ENCODE assay signal across 9 cellular contexts in the genomic region with DNA sequence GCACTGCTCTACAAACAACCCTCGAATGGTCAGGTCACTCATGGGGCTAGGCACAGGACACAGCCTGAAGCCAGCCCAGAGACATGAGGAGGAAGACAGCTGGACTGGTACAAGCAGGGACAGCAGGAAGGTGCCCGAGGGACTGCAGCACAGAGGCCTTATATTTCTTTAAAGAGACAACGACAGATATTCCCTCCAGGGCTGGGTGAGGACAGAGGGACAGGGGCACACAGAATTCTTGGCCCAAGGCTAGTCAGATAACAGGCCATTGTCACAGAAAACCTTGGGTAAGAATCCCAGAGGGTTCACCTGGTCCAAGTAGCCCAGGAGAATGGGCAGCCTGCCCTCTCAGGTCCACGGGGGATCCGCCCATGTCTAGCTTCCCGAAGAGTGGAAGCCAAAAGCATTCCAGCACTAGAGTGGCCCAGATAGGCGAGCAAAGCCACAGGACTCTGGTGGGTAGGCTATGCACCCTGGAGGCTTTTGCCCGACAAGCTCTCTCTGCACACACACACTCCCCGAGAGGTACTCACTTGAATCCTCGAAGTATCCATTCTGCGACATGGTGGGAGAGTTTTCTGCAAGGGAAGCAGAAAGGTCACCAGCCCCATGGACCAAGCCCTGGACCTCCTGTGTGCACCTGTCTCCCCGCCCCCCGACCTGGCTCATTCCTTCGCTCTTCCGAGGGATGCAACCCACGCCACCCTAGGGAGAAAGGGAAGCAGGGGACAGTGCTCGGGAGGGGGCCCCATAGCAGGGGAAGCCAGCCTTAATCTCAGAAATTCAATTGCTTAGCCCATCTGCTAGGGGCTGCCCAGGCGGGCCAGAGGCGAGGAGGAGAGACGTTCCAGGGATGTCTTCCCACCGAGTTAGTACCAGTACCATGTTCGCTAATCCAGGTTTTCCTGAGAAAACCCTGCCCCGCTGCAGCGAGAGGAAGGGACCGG. TPM values are rescaled to one million over a fixed set of nuclear protein-coding genes. Genes with fewer than 3 reads are reported as not detected.
A peak's percentile ranks its signal among the peaks of the same experiment; 100 is the strongest.
DNase-seq lines count a peak whose midpoint lies in the region; ATAC-seq and TF ChIP-seq lines count a peak whose summit lies in the region.
"Had no signal": no experiment of that assay in that cellular context is flagged by ENCODE, and none has a peak within 500 bp of the region (broad histone marks: within the 10 kb centered on the region; RNA-seq: fewer than 3 reads in every experiment).

No MANE protein-coding gene starts in this region.

- no peaks in the 10 kb centered on the region for H3K9me2 ChIP-seq in PC-3 (replicated peaks; ENCODE audit: low read length)

- H3K4me3 ChIP-seq in PC-3 (ENCODE audit: low read length) (peak overlapping the region; percentile 92; the same call in 1 of the 2 replicates), esophagus squamous epithelium (peak overlapping the region; percentile 58 to 93 (median 80)), psoas muscle (peak overlapping the region; percentile 84)
- H3K4me3 ChIP-seq: lung had no signal

- no peak overlapping the region for H2AFZ ChIP-seq in PC-3 (ENCODE audit: low read length)

- no peaks in the 10 kb centered on the region for H4K20me1 ChIP-seq in PC-3 (ENCODE audit: low read length)

- CTCF ChIA-PET in PC-3 (lab: Charles Lee): no interaction called here

- TF ChIP-seq POLR2A in esophagus squamous epithelium (IDR thresholded peaks at IDR 0.05): no peak

- peaks cover 49% of the 10 kb centered on the region for H3K27me3 Mint-ChIP-seq in activated CD4-positive, alpha-beta T cell treated with anti-CD3 and anti-CD28 coated beads, Interleukin-2, amount 10 ng/mL, durations not matched to agents 24 days and 14 days

- DNase-seq in activated CD4-positive, alpha-beta T cell treated with anti-CD3 and anti-CD28 coated beads, Interleukin-2, amount 10 ng/mL, durations not matched to agents 24 days and 14 days: no peak
- DNase-seq in activated CD4-positive, alpha-beta T cell treated with anti-CD3 and anti-CD28 coated beads, Interleukin-2, amount 50 U/mL, for 48 hours: no peak
- DNase-seq in PC-3 (no peak), esophagus squamous epithelium (lab: John Stamatoyannopoulos, UW) (no peak), psoas muscle (no peak), ACHN (no peak), NCI-H345 (lab: John Stamatoyannopoulos, UW) (no peak), posterior cingulate gyrus (no peak)

- BruUV-seq in PC-3 (replicated peaks; lab: Mats Ljungman, UMichigan): TSS peak; percentile 39

- POLR2A ChIA-PET in PC-3 (lab: Charles Lee; ENCODE audit: unreplicated experiment): no interaction called here

- H3K9me3 Mint-ChIP-seq in activated CD4-positive, alpha-beta T cell treated with anti-CD3 and anti-CD28 coated beads, Interleukin-2, amount 10 ng/mL, durations not matched to agents 24 days and 14 days: no peaks in the 10 kb centered on the region

- 20 to 60% methylated on average over 2 to 11 of the region's 25 CpGs for WGBS in esophagus squamous epithelium, 2 donors
- WGBS in psoas muscle, 3 donors: 56 to 69% (median 58%) methylated on average over 24 to 25 of the region's 25 CpGs

- ATAC-seq in PC-3 (no peak), psoas muscle (no peak)

- H3K27ac ChIP-seq in PC-3 (ENCODE audit: low read length) (no peak overlapping the region), esophagus squamous epithelium (no peak overlapping the region), psoas muscle (no peak overlapping the region)

- H3K27ac Mint-ChIP-seq in activated CD4-positive, alpha-beta T cell treated with anti-CD3 and anti-CD28 coated beads, Interleukin-2, amount 10 ng/mL, durations not matched to agents 24 days and 14 days: no peak overlapping the region

- in situ Hi-C loops in ACHN (cut with HindIII; ENCODE audit: low pct_ligation_motif_present, low pct_unique_long_range_greater_than_20kb, low sequenced_read_pairs): no loop called here

- H3K27me3 ChIP-seq in PC-3 (ENCODE audit: low read length): no peaks in the 10 kb centered on the region
- peaks cover 0 to 75% (median 0%) of the 10 kb centered on the region in 4 donors for H3K27me3 ChIP-seq in esophagus squamous epithelium
- peaks cover 0 to 42% (median 28%) of the 10 kb centered on the region in 3 donors for H3K27me3 ChIP-seq in psoas muscle (ENCODE audit: insufficient read depth in 3 of 3, low read length in 2 of 3)

- peak overlapping the region; percentile 81 for H3K4me3 Mint-ChIP-seq in activated CD4-positive, alpha-beta T cell treated with anti-CD3 and anti-CD28 coated beads, Interleukin-2, amount 10 ng/mL, durations not matched to agents 24 days and 14 days

- H3K4me2 ChIP-seq in PC-3 (ENCODE audit: low read length): peak overlapping the region; percentile 98

- H3K79me2 ChIP-seq in PC-3 (ENCODE audit: low read length): 0 out of 2 replicates have a peak, but pooled peaks cover 9% of the 10 kb centered on the region

- H3K4me1 Mint-ChIP-seq in activated CD4-positive, alpha-beta T cell treated with anti-CD3 and anti-CD28 coated beads, Interleukin-2, amount 10 ng/mL, durations not matched to agents 24 days and 14 days: peaks cover 8% of the 10 kb centered on the region

- H3K36me3 Mint-ChIP-seq in activated CD4-positive, alpha-beta T cell treated with anti-CD3 and anti-CD28 coated beads, Interleukin-2, amount 10 ng/mL, durations not matched to agents 24 days and 14 days (ENCODE audit: low read depth): no peaks in the 10 kb centered on the region

- intact Hi-C loops in activated CD4-positive, alpha-beta T cell treated with anti-CD3 and anti-CD28 coated beads, Interleukin-2, amount 10 ng/mL, durations not matched to agents 24 days and 14 days (cut with micrococcal nuclease): no loop called here
- intact Hi-C loops in PC-3 (cut with micrococcal nuclease): no loop called here
- intact Hi-C loops in esophagus squamous epithelium (cut with DNase I): no loop called here
- intact Hi-C loops in psoas muscle (cut with DNase I): no loop called here
- intact Hi-C loops in posterior cingulate gyrus (cut with DNase I): no loop called here

- no peaks in the 10 kb centered on the region for H3K9me3 ChIP-seq in PC-3 (ENCODE audit: low read length)
- H3K9me3 ChIP-seq in esophagus squamous epithelium: no peaks in the 10 kb centered on the region
- H3K9me3 ChIP-seq in psoas muscle: no peaks in the 10 kb centered on the region

- H3F3A ChIP-seq in PC-3 (ENCODE audit: low read length, unreplicated experiment): no peaks in the 10 kb centered on the region

- TF ChIP-seq CTCF in PC-3 (conservative IDR thresholded peaks at IDR 0.05; ENCODE audit: low read depth, low read length): no peak
- no peak for TF ChIP-seq CTCF in esophagus squamous epithelium (IDR thresholded peaks at IDR 0.05)
- no peak for TF ChIP-seq CTCF in psoas muscle (IDR thresholded peaks at IDR 0.05)

- peaks cover 5% of the 10 kb centered on the region; the same call in 1 of the 2 replicates for H3K36me3 ChIP-seq in PC-3 (ENCODE audit: low read depth, low read length)
- H3K36me3 ChIP-seq in esophagus squamous epithelium: peaks cover 0 to 11% (median 0%) of the 10 kb centered on the region in 3 donors
- no peaks in the 10 kb centered on the region for H3K36me3 ChIP-seq in psoas muscle (ENCODE audit: insufficient read depth in 1 of 2, low read depth in 1 of 2)

- H3K9ac ChIP-seq in PC-3 (ENCODE audit: low read length): no peak overlapping the region

- H3K4me1 ChIP-seq in PC-3 (ENCODE audit: insufficient read depth, low read length) (peaks cover 39% of the 10 kb centered on the region), esophagus squamous epithelium (peaks cover 23 to 62% (median 37%) of the 10 kb centered on the region in 3 donors), psoas muscle (peaks cover 6% of the 10 kb centered on the region)

RNA-seq across cellular contexts. Expression of a gene that starts 1.7 kb away (rescaled TPM):
- 1.9 and 2.4 TPM in 2 replicates for total RNA-seq in activated CD4-positive, alpha-beta T cell treated with anti-CD3 and anti-CD28 coated beads, Interleukin-2, amount 10 ng/mL, durations not matched to agents 24 days and 14 days
- 23.7 and 26.8 TPM in 2 replicates for total RNA-seq in PC-3 (2014; rRNA removed)
- 10 to 100 TPM in 3 of 4 donors, 1 to 10 TPM in 1; 7.2 to 24.7 (median 17.7) TPM for total RNA-seq in esophagus squamous epithelium
- 1 to 10 TPM in 1 of 4 donors, under 1 TPM in 3; 0.44 to 1.4 (median 0.66) TPM for total RNA-seq in psoas muscle
- polyA plus RNA-seq in psoas muscle: under 1 TPM; 0.10 to 0.39 (median 0.23) TPM

RNA-seq across cellular contexts. Expression of a gene that starts 28.0 kb away (rescaled TPM):
- total RNA-seq in activated CD4-positive, alpha-beta T cell treated with anti-CD3 and anti-CD28 coated beads, Interleukin-2, amount 10 ng/mL, durations not matched to agents 24 days and 14 days: 102 and 103 TPM in 2 replicates
- 117 and 121 TPM in 2 replicates for total RNA-seq in PC-3 (2014; rRNA removed)
- 10 to 100 TPM; 47.1 to 54.5 (median 48.7) TPM for total RNA-seq in esophagus squamous epithelium
- total RNA-seq in psoas muscle: 10 to 100 TPM; 19.6 to 26.0 (median 23.9) TPM
- 10 to 100 TPM; 28.4 to 83.9 (median 41.0) TPM for polyA plus RNA-seq in psoas muscle

RNA-seq across cellular contexts. Expression of a gene that starts 32.8 kb away (rescaled TPM):
- total RNA-seq in activated CD4-positive, alpha-beta T cell treated with anti-CD3 and anti-CD28 coated beads, Interleukin-2, amount 10 ng/mL, durations not matched to agents 24 days and 14 days: 59.0 and 70.0 TPM in 2 replicates
- total RNA-seq in PC-3 (2014; rRNA removed) (97.7 and 122 TPM in 2 replicates), esophagus squamous epithelium (10 to 100 TPM; 59.2 to 71.7 (median 66.4) TPM), psoas muscle (10 to 100 TPM; 36.6 to 49.7 (median 42.3) TPM)
- 10 to 100 TPM; 58.3 to 82.2 (median 71.7) TPM for polyA plus RNA-seq in psoas muscle
